Comparison of ENCODE assay signal across 18 cellular contexts in genomic region chr11:73390601-73391565, GRCh38.
"Had no signal": no experiment of that assay in that cellular context is flagged by ENCODE, and none has a peak within 500 bp of the region (broad histone marks: within the 10 kb centered on the region; RNA-seq: fewer than 3 reads in every experiment).

No MANE protein-coding gene starts in this region.

- H3K9me3 Mint-ChIP-seq: activated naive CD8-positive, alpha-beta T cell treated with anti-CD3 and anti-CD28 coated beads, Interleukin-2, amount 50 U/mL, for 24 hours; activated T-helper 1 cell treated with anti-CD3 and anti-CD28 coated beads, Interleukin-12 subunit alpha, Interleukin-12 subunit beta, Interleukin-2, Interleukin-4 antibody, amounts not matched to agents 30 ng/mL and 10 ng/mL and 1 ng/mL, durations not matched to agents 14 hours and 24 hours and 36 hours; nephron had no signal

- H3K27me3 ChIP-seq: cardiac muscle cell, ovary, tibial nerve, vagina had no signal

- H3K36me3 ChIP-seq: cardiac muscle cell, ovary, vagina had no signal

- H3K27ac Mint-ChIP-seq: activated naive CD8-positive, alpha-beta T cell treated with anti-CD3 and anti-CD28 coated beads, Interleukin-2, amount 50 U/mL, for 24 hours had no signal

- DNase-seq: activated CD4-positive, alpha-beta T cell treated with anti-CD3 and anti-CD28 coated beads, Interleukin-2, amount 50 U/mL, for 4 hours; activated CD4-positive, CD25-positive, alpha-beta regulatory T cell treated with anti-CD3 and anti-CD28 coated beads, Interleukin-2, amount 50 U/mL, for 72 hours; activated CD8-positive, alpha-beta memory T cell treated with anti-CD3 and anti-CD28 coated beads, Interleukin-2, amount 50 U/mL, for 4 hours; activated naive CD4-positive, alpha-beta T cell treated with Interleukin-2 at 50 U/mL for 16 hours; activated naive CD8-positive, alpha-beta T cell treated with anti-CD3 and anti-CD28 coated beads, Interleukin-2, amount 50 U/mL, for 24 hours; effector CD4-positive, alpha-beta T cell; foreskin melanocyte; head of caudate nucleus; left colon; ovary; stimulated activated CD4-positive, alpha-beta T cell treated with anti-CD3 and anti-CD28 coated beads, Interleukin-15, amount 100 ng/mL, for 24 hours; stimulated activated CD4-positive, alpha-beta T cell treated with anti-CD3 and anti-CD28 coated beads, Interleukin-4, amount 100 ng/mL, for 24 hours had no signal

- FAIRE-seq: colon had no signal

- H3K27ac ChIP-seq: cardiac muscle cell, ovary, tibial nerve, vagina had no signal

- H3K9me3 ChIP-seq: ovary, tibial nerve, vagina had no signal

- H3K4me3 ChIP-seq: cardiac muscle cell, ovary, tibial nerve, vagina had no signal

- H3K27me3 Mint-ChIP-seq: activated naive CD8-positive, alpha-beta T cell treated with anti-CD3 and anti-CD28 coated beads, Interleukin-2, amount 50 U/mL, for 24 hours had no signal

- ATAC-seq: activated naive CD8-positive, alpha-beta T cell treated with anti-CD3 and anti-CD28 coated beads, Interleukin-2, amount 50 U/mL, for 24 hours; left colon had no signal

- H3K4me3 Mint-ChIP-seq: activated naive CD8-positive, alpha-beta T cell treated with anti-CD3 and anti-CD28 coated beads, Interleukin-2, amount 50 U/mL, for 24 hours; activated T-helper 1 cell treated with anti-CD3 and anti-CD28 coated beads, Interleukin-12 subunit alpha, Interleukin-12 subunit beta, Interleukin-2, Interleukin-4 antibody, amounts not matched to agents 30 ng/mL and 10 ng/mL and 1 ng/mL, durations not matched to agents 14 hours and 24 hours and 36 hours; nephron had no signal
